In genomic region chr12:47155457-47156166, GRCh38 we compare ENCODE assay signal across 12 cellular contexts.
DNase-seq lines count a peak whose midpoint lies in the region; ATAC-seq, FAIRE-seq and TF ChIP-seq lines count a peak whose summit lies in the region.
"Had no signal": no experiment of that assay in that cellular context is flagged by ENCODE, and none has a peak within 500 bp of the region (broad histone marks: within the 10 kb centered on the region; RNA-seq: fewer than 3 reads in every experiment).

No MANE protein-coding gene starts in this region.

- FAIRE-seq in frontal cortex (lab: Jason Lieb, UNC) = no peak

- H3K27me3 Mint-ChIP-seq in activated T-helper 17 cell treated with anti-CD3 and anti-CD28 coated beads, Interleukin-2, amount 50 U/mL, for 72 hours = no peaks in the 10 kb centered on the region

- peak overlapping the region in 3 of 10 donors; percentile 24 to 48 (median 43) for H3K27ac ChIP-seq in heart right ventricle
- peak overlapping the region; percentile 11 to 38 (median 23) for H3K27ac ChIP-seq in gastroesophageal sphincter
- H3K27ac ChIP-seq in tibial artery = peak overlapping the region; percentile 51 to 60
- H3K27ac ChIP-seq: gastrocnemius medialis had no signal

- no peak for TF ChIP-seq POLR2A in gastroesophageal sphincter (IDR thresholded peaks at IDR 0.05)

- H3K36me3 ChIP-seq in heart right ventricle (no peaks in the 10 kb centered on the region), gastroesophageal sphincter (no peaks in the 10 kb centered on the region), tibial artery (no peaks in the 10 kb centered on the region)
- H3K36me3 ChIP-seq: gastrocnemius medialis had no signal

- no peak overlapping the region for H3K4me3 Mint-ChIP-seq in activated T-helper 17 cell treated with anti-CD3 and anti-CD28 coated beads, Interleukin-2, amount 50 U/mL, for 72 hours
- H3K4me3 Mint-ChIP-seq: CD14-positive monocyte had no signal

- TF ChIP-seq EP300 in gastroesophageal sphincter (IDR thresholded peaks at IDR 0.05) = no peak

- peaks cover 6% of the 10 kb centered on the region for H3K9me3 Mint-ChIP-seq in activated T-helper 17 cell treated with anti-CD3 and anti-CD28 coated beads, Interleukin-2, amount 50 U/mL, for 72 hours

- WGBS in heart right ventricle, 2 donors = 83 to 84% methylated on average over 3 of the region's 3 CpGs
- WGBS in gastroesophageal sphincter (ENCODE audit: low coverage in 1 of 2), 2 donors = 36 to 51% methylated on average over 3 of the region's 3 CpGs

- no peaks in the 10 kb centered on the region for H3K27me3 ChIP-seq in heart right ventricle
- no peaks in the 10 kb centered on the region for H3K27me3 ChIP-seq in gastroesophageal sphincter
- no peaks in the 10 kb centered on the region for H3K27me3 ChIP-seq in tibial artery
- H3K27me3 ChIP-seq: gastrocnemius medialis had no signal

- H3K4me1 ChIP-seq in heart right ventricle (peaks cover 0 to 14% (median 9%) of the 10 kb centered on the region in 9 donors), gastroesophageal sphincter (peaks cover 0 to 20% (median 4%) of the 10 kb centered on the region in 3 donors), tibial artery (peaks cover 0 to 16% (median 9%) of the 10 kb centered on the region in 4 donors)
- H3K4me1 ChIP-seq: gastrocnemius medialis had no signal

- intact Hi-C loops in Right ventricle myocardium superior (cut with DNase I) (no loop called here), heart right ventricle (cut with DNase I) (no loop called here), tibial artery (cut with DNase I; ENCODE audit: low total_unique reads) (no loop called here)

- H3K4me3 ChIP-seq in heart right ventricle = no peak overlapping the region
- no peak overlapping the region for H3K4me3 ChIP-seq in gastroesophageal sphincter
- H3K4me3 ChIP-seq in tibial artery = no peak overlapping the region
- H3K4me3 ChIP-seq: gastrocnemius medialis, mucosa of descending colon had no signal

- TF ChIP-seq CTCF in heart right ventricle (IDR thresholded peaks at IDR 0.05) = no peak
- TF ChIP-seq CTCF in gastroesophageal sphincter (IDR thresholded peaks at IDR 0.05) = no peak
- no peak for TF ChIP-seq CTCF in tibial artery (IDR thresholded peaks at IDR 0.05)

- peak overlapping the region; percentile 61 for H3K27ac Mint-ChIP-seq in activated T-helper 17 cell treated with anti-CD3 and anti-CD28 coated beads, Interleukin-2, amount 50 U/mL, for 72 hours

- peaks cover 26% of the 10 kb centered on the region for H3K4me1 Mint-ChIP-seq in activated T-helper 17 cell treated with anti-CD3 and anti-CD28 coated beads, Interleukin-2, amount 50 U/mL, for 72 hours

- peak; percentile 34 for ATAC-seq in Right ventricle myocardium superior (ENCODE audit: poor library complexity)
- no peak for ATAC-seq in heart right ventricle
- peak; percentile 71 for ATAC-seq in activated T-helper 17 cell treated with anti-CD3 and anti-CD28 coated beads, Interleukin-2, amount 50 U/mL, for 72 hours (replicated peaks)
- ATAC-seq in gastroesophageal sphincter = no peak
- ATAC-seq: gastrocnemius medialis had no signal

- H3K9me3 ChIP-seq in heart right ventricle (peaks cover 0 to 25% (median 0%) of the 10 kb centered on the region in 11 donors), gastroesophageal sphincter (no peaks in the 10 kb centered on the region), tibial artery (no peaks in the 10 kb centered on the region)
- H3K9me3 ChIP-seq: gastrocnemius medialis, mucosa of descending colon had no signal

- DNase-seq in Right ventricle myocardium superior = no peak
- no peak for DNase-seq in heart right ventricle
- no peak for DNase-seq in tibial artery
- DNase-seq in stimulated activated CD8-positive, alpha-beta memory T cell treated with anti-CD3 and anti-CD28 coated beads, Interleukin-4, amount 100 ng/mL, for 48 hours = no peak
- no peak for DNase-seq in frontal cortex (ENCODE audit: low spot score in 2 of 2)
- DNase-seq in activated CD4-positive, alpha-beta T cell treated with anti-CD3 and anti-CD28 coated beads for 1 hour = no peak
- DNase-seq: gastrocnemius medialis, mucosa of descending colon, substantia nigra had no signal

- H3K36me3 Mint-ChIP-seq in activated T-helper 17 cell treated with anti-CD3 and anti-CD28 coated beads, Interleukin-2, amount 50 U/mL, for 72 hours (ENCODE audit: low read depth) = peaks cover 5% of the 10 kb centered on the region
- H3K36me3 Mint-ChIP-seq: CD14-positive monocyte had no signal

Comparison
In these comparisons a context has a peak if more than half of its experiments do, and no peak if none do; other contexts are left out.
1. ATAC-seq: peak in Right ventricle myocardium superior (single experiment) and activated T-helper 17 cell treated with anti-CD3 and anti-CD28 coated beads, Interleukin-2, amount 50 U/mL, for 72 hours (single experiment); none in heart right ventricle (0 of 8) and gastroesophageal sphincter (single experiment).